24 cellular contexts compared by ENCODE assay signal in the genomic region with DNA sequence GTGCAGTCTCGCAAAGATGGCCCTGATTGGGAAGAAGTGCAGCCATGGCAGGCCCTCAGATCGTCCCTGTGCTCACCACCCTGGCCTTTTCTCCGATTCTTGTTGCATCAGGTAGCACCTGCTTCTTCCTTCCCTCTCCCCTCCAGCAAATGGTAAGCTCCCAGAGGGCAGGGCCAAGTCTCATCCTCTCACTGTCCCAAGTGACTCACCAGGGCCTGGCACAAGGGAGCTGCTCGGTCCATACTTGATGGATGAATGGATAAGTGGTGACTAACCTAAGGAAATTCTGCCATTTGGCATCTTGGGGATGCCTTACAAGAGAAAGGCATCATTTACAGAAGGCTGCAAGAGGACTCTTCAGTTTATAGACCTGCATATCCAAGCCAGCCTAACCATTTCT.
"Had no signal": no experiment of that assay in that cellular context is flagged by ENCODE, and none has a peak within 500 bp of the region (broad histone marks: within the 10 kb centered on the region; RNA-seq: fewer than 3 reads in every experiment).

No MANE protein-coding gene starts in this region.

- H3K27ac Mint-ChIP-seq: activated CD4-positive, alpha-beta T cell treated with anti-CD3 and anti-CD28 coated beads, Interleukin-2, amount 10 ng/mL, durations not matched to agents 7 days and 5 days; activated naive CD4-positive, alpha-beta T cell treated with anti-CD3 and anti-CD28 coated beads, Interleukin-2, amount 50 U/mL, for 72 hours; activated T-cell treated with anti-CD3 and anti-CD28 coated beads, Interleukin-2, amount 50 U/mL, for 72 hours; immature natural killer cell; mesothelial cell of epicardium; naive B cell; nephron progenitor cell had no signal

- H3K27ac ChIP-seq: breast epithelium, heart left ventricle, ovary, psoas muscle, right atrium auricular region, spleen, suprapubic skin, tibial artery, upper lobe of right lung had no signal

- ATAC-seq: activated naive CD4-positive, alpha-beta T cell treated with anti-CD3 and anti-CD28 coated beads, Interleukin-2, amount 50 U/mL, for 72 hours; activated T-cell treated with anti-CD3 and anti-CD28 coated beads, Interleukin-2, amount 50 U/mL, for 72 hours; heart left ventricle; psoas muscle; upper lobe of right lung had no signal

- H3K9me3 Mint-ChIP-seq: activated CD4-positive, alpha-beta T cell treated with anti-CD3 and anti-CD28 coated beads, Interleukin-2, amount 10 ng/mL, durations not matched to agents 7 days and 5 days; activated naive CD4-positive, alpha-beta T cell treated with anti-CD3 and anti-CD28 coated beads, Interleukin-2, amount 50 U/mL, for 72 hours; activated T-cell treated with anti-CD3 and anti-CD28 coated beads, Interleukin-2, amount 50 U/mL, for 72 hours; mesothelial cell of epicardium; nephron progenitor cell had no signal

- H3K36me3 Mint-ChIP-seq: activated naive CD4-positive, alpha-beta T cell treated with anti-CD3 and anti-CD28 coated beads, Interleukin-2, amount 50 U/mL, for 72 hours; mesothelial cell of epicardium; naive B cell had no signal

- H3K36me3 ChIP-seq: breast epithelium, heart left ventricle, ovary, right atrium auricular region, spleen, suprapubic skin, tibial artery, upper lobe of right lung had no signal

- H3K9me3 ChIP-seq: breast epithelium, heart left ventricle, ovary, psoas muscle, right atrium auricular region, spleen, suprapubic skin, tibial artery, upper lobe of right lung had no signal

- H3K4me1 ChIP-seq: breast epithelium, heart left ventricle, psoas muscle, right atrium auricular region, suprapubic skin, tibial artery, upper lobe of right lung had no signal

- DNase-seq: activated CD4-positive, alpha-beta T cell treated with anti-CD3 and anti-CD28 coated beads, Interleukin-2, amount 10 ng/mL, durations not matched to agents 7 days and 5 days; activated CD4-positive, CD25-positive, alpha-beta regulatory T cell treated with anti-CD3 and anti-CD28 coated beads, Interleukin-2, amount 50 U/mL, for 72 hours; activated naive CD4-positive, alpha-beta T cell; activated T-cell treated with anti-CD3 and anti-CD28 coated beads for 4 hours; activated T-cell treated with anti-CD3 and anti-CD28 coated beads, Interleukin-2, amount 50 U/mL, for 72 hours; dermis blood vessel endothelial cell; effector CD4-positive, alpha-beta T cell; heart left ventricle; hypothalamus; immature natural killer cell; kidney; naive B cell; nephron progenitor cell; ovary; psoas muscle; spleen; stimulated activated naive CD4-positive, alpha-beta T cell; tibial artery; upper lobe of right lung had no signal

- H3K27me3 ChIP-seq: breast epithelium, heart left ventricle, ovary, right atrium auricular region, spleen, suprapubic skin, tibial artery, upper lobe of right lung had no signal

- H3K4me3 ChIP-seq: breast epithelium, heart left ventricle, ovary, psoas muscle, right atrium auricular region, spleen, suprapubic skin, tibial artery, upper lobe of right lung had no signal

- H3K4me1 Mint-ChIP-seq: activated CD4-positive, alpha-beta T cell treated with anti-CD3 and anti-CD28 coated beads, Interleukin-2, amount 10 ng/mL, durations not matched to agents 7 days and 5 days; immature natural killer cell; mesothelial cell of epicardium had no signal

- H3K4me3 Mint-ChIP-seq: activated CD4-positive, alpha-beta T cell treated with anti-CD3 and anti-CD28 coated beads, Interleukin-2, amount 10 ng/mL, durations not matched to agents 7 days and 5 days; activated T-cell treated with anti-CD3 and anti-CD28 coated beads, Interleukin-2, amount 50 U/mL, for 72 hours; immature natural killer cell; mesothelial cell of epicardium; naive B cell; nephron progenitor cell had no signal
